18 cellular contexts compared by ENCODE assay signal in the genomic region with DNA sequence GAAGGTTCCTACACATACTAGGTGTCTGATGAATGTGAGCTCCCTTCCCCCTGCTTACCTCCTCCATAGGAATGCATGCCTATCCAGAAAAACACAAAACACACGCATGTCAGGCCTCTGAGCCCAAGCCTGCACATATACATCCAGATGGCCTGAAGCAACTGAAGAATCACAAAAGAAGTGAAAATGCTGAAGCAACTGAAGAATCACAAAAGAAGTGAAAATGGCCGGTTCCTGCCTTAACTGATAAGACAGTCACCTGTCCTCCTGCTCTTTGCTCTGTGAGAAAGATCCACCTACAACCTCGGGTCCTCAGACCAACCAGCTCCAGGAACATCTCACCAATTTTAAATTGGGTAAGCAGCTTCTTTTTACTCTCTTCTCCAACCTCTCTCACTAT. TPM values are rescaled to one million over a fixed set of nuclear protein-coding genes. Genes with fewer than 3 reads are reported as not detected.
A peak's percentile ranks its signal among the peaks of the same experiment; 100 is the strongest.
DNase-seq lines count a peak whose midpoint lies in the region; ATAC-seq and TF ChIP-seq lines count a peak whose summit lies in the region.
"Not testable (repeated sequence)": the region's sequence is repeated elsewhere in the genome, so short reads cannot be mapped to it uniquely, and the experiment has no call there.
"Had no signal": no experiment of that assay in that cellular context is flagged by ENCODE, and none has a peak within 500 bp of the region (broad histone marks: within the 10 kb centered on the region; RNA-seq: fewer than 3 reads in every experiment).

No MANE protein-coding gene starts in this region.

- H3K36me3 ChIP-seq in HUES6 (ENCODE audit: control insufficient read depth, insufficient read depth, low read length); body of pancreas (replicated peaks in 1 of 2; ENCODE audit: insufficient read depth in 1 of 2, low read depth in 2 of 2); iPS-18a (ENCODE audit: control insufficient read depth, low read depth, low read length); uterus: not testable (repeated sequence)

- H3K4me1 Mint-ChIP-seq in T-helper 1 cell treated with Interleukin-12 subunit alpha and Interleukin-12 subunit beta and Interleukin-4 antibody, amounts not matched to agents 30 μg/mL and 1 μg/mL, for 36 hours (ENCODE audit: low read depth): not testable (repeated sequence)
- H3K4me1 Mint-ChIP-seq in activated T-cell treated with anti-CD3 and anti-CD28 coated beads, Interleukin-2, amount 50 U/mL, for 24 hours (ENCODE audit: low read depth): peaks cover 15% of the 10 kb centered on the region
- peaks cover 3 to 35% (median 20%) of the 10 kb centered on the region in 4 donors for H3K4me1 Mint-ChIP-seq in naive thymus-derived CD8-positive, alpha-beta T cell

- POLR2A ChIA-PET in naive thymus-derived CD8-positive, alpha-beta T cell (lab: Charles Lee): interaction anchor here (0.8 to 1.2 kb wide), 2 partner anchors 203 to 210 kb away, joined by 3 to 4 read pairs; a partner anchor contains a TSS

- not testable (repeated sequence) for H3K9me3 Mint-ChIP-seq in T-helper 1 cell treated with Interleukin-12 subunit alpha and Interleukin-12 subunit beta and Interleukin-4 antibody, amounts not matched to agents 30 μg/mL and 1 μg/mL, for 36 hours; activated T-cell treated with anti-CD3 and anti-CD28 coated beads, Interleukin-2, amount 50 U/mL, for 24 hours; naive thymus-derived CD8-positive, alpha-beta T cell

- not testable (repeated sequence) for H3K36me3 Mint-ChIP-seq in T-helper 1 cell treated with Interleukin-12 subunit alpha and Interleukin-12 subunit beta and Interleukin-4 antibody, amounts not matched to agents 30 μg/mL and 1 μg/mL, for 36 hours (ENCODE audit: low read depth); activated T-cell treated with anti-CD3 and anti-CD28 coated beads, Interleukin-2, amount 50 U/mL, for 24 hours (ENCODE audit: low read depth); naive thymus-derived CD8-positive, alpha-beta T cell

- H3K9ac ChIP-seq in HUES6 (ENCODE audit: low read length); iPS-18a (ENCODE audit: low read length): not testable (repeated sequence)

- not testable (repeated sequence) for TF ChIP-seq CTCF in body of pancreas (IDR thresholded peaks at IDR 0.05); uterus (IDR thresholded peaks at IDR 0.05)

- peak; percentile 9 for DNase-seq in DMS 273 (lab: John Stamatoyannopoulos, UW; ENCODE audit: unreplicated experiment)
- not testable (repeated sequence) for DNase-seq in activated T-cell treated with anti-CD3 and anti-CD28 coated beads, Interleukin-2, amount 50 U/mL, for 24 hours; body of pancreas; naive thymus-derived CD8-positive, alpha-beta T cell; uterus

- intact Hi-C loops in body of pancreas (cut with DNase I); uterus (cut with DNase I; ENCODE audit: low total_unique reads): not testable (repeated sequence)

- H3K9me3 ChIP-seq in HUES6 (ENCODE audit: control insufficient read depth, insufficient read depth, low read depth, low read length); body of pancreas; iPS-18a (ENCODE audit: control insufficient read depth, low read depth, low read length); uterus: not testable (repeated sequence)

- H3K27ac Mint-ChIP-seq in T-helper 1 cell treated with Interleukin-12 subunit alpha and Interleukin-12 subunit beta and Interleukin-4 antibody, amounts not matched to agents 30 μg/mL and 1 μg/mL, for 36 hours; activated T-cell treated with anti-CD3 and anti-CD28 coated beads, Interleukin-2, amount 50 U/mL, for 24 hours: not testable (repeated sequence)
- peak overlapping the region in 6 of 10 donors; percentile 8 to 97 (median 76) for H3K27ac Mint-ChIP-seq in naive thymus-derived CD8-positive, alpha-beta T cell

- not testable (repeated sequence) for TF ChIP-seq POLR2A in body of pancreas (IDR thresholded peaks at IDR 0.05); uterus (IDR thresholded peaks at IDR 0.05)

- ATAC-seq in body of pancreas; naive thymus-derived CD8-positive, alpha-beta T cell: not testable (repeated sequence)

- not testable (repeated sequence) for H3K27me3 ChIP-seq in HUES6 (ENCODE audit: control insufficient read depth, insufficient read depth, low read length); body of pancreas; iPS-18a (ENCODE audit: control insufficient read depth, insufficient read depth, low read length); uterus

- peaks cover 22% of the 10 kb centered on the region for H3K4me1 ChIP-seq in HUES6 (ENCODE audit: control insufficient read depth, insufficient read depth, low read length)
- H3K4me1 ChIP-seq in body of pancreas: peaks cover 31% of the 10 kb centered on the region
- peaks cover 15% of the 10 kb centered on the region for H3K4me1 ChIP-seq in iPS-18a (ENCODE audit: control insufficient read depth, low read depth, low read length)
- not testable (repeated sequence) for H3K4me1 ChIP-seq in uterus

- not testable (repeated sequence) for H3K27ac ChIP-seq in HUES6 (ENCODE audit: low read depth, low read length); iPS-18a (ENCODE audit: low read length)
- H3K27ac ChIP-seq in body of pancreas: peak overlapping the region in 3 of 4 donors; percentile 90 to 95 (median 93)
- H3K27ac ChIP-seq in uterus: peak overlapping the region; percentile 68 to 76

- not testable (repeated sequence) for H3K27me3 Mint-ChIP-seq in T-helper 1 cell treated with Interleukin-12 subunit alpha and Interleukin-12 subunit beta and Interleukin-4 antibody, amounts not matched to agents 30 μg/mL and 1 μg/mL, for 36 hours (ENCODE audit: low read depth); activated T-cell treated with anti-CD3 and anti-CD28 coated beads, Interleukin-2, amount 50 U/mL, for 24 hours; naive thymus-derived CD8-positive, alpha-beta T cell

- 81 to 87% methylated on average over 3 of the region's 3 CpGs for WGBS in body of pancreas, 2 donors

- H3K4me3 ChIP-seq in HUES6 (ENCODE audit: low read depth, low read length) (peak overlapping the region; percentile 85; the same call in 1 of the 2 replicates), iPS-18a (ENCODE audit: low read length) (peak overlapping the region; percentile 93)
- H3K4me3 ChIP-seq in body of pancreas, uterus: not testable (repeated sequence)

- H3K4me3 Mint-ChIP-seq in T-helper 1 cell treated with Interleukin-12 subunit alpha and Interleukin-12 subunit beta and Interleukin-4 antibody, amounts not matched to agents 30 μg/mL and 1 μg/mL, for 36 hours: peak overlapping the region; percentile 29
- H3K4me3 Mint-ChIP-seq in activated T-cell treated with anti-CD3 and anti-CD28 coated beads, Interleukin-2, amount 50 U/mL, for 24 hours: peak overlapping the region; percentile 94
- H3K4me3 Mint-ChIP-seq in naive thymus-derived CD8-positive, alpha-beta T cell: peak overlapping the region in 5 of 10 donors; percentile 94 to 99 (median 99)

RNA-seq across cellular contexts. Expression of a gene that starts 1.2 kb away (rescaled TPM):
- total RNA-seq in body of pancreas (100 to 1,000 TPM; 209 to 264 TPM), uterus (100 to 1,000 TPM in 1 of 4 donors, 10 to 100 TPM in 3; 44.6 to 204 (median 51.9) TPM)
- total RNA-seq in naive thymus-derived CD8-positive, alpha-beta T cell: 10 to 100 TPM; 42.3 to 43.1 TPM
- polyA plus RNA-seq in naive thymus-derived CD8-positive, alpha-beta T cell: 100 to 1,000 TPM in 1 of 3 donors, 10 to 100 TPM in 2; 80.3 to 101 (median 96.8) TPM

RNA-seq across cellular contexts. Expression of a gene that starts 22.7 kb away (rescaled TPM):
- total RNA-seq in body of pancreas (not detected), uterus (not detected)
- not detected for total RNA-seq in naive thymus-derived CD8-positive, alpha-beta T cell
- polyA plus RNA-seq in naive thymus-derived CD8-positive, alpha-beta T cell: not detected
- total RNA-seq: activated CD4-positive, alpha-beta T cell treated with anti-CD3 and anti-CD28 coated beads, Interleukin-2, amount 10 ng/mL, durations not matched to agents 24 days and 14 days; activated naive CD4-positive, alpha-beta T cell treated with anti-CD3 and anti-CD28 coated beads, Interleukin-2, amount 50 U/mL, for 72 hours; activated T-helper 17 cell treated with anti-CD3 and anti-CD28 coated beads, Interleukin-2, amount 50 U/mL, for 72 hours; left ventricle myocardium superior; mononuclear cell; neural crest cell; posterior vena cava; sciatic nerve; T-helper 2 cell treated with Interferon-gamma antibody and Interleukin-4, amounts not matched to agents 100 ng/mL and 5 ng/mL, for 36 hours; ureter had no signal
